21 cellular contexts compared by ENCODE assay signal in genomic region chr19:19651076-19651475, GRCh38. TPM values are rescaled to one million over a fixed set of nuclear protein-coding genes. Genes with fewer than 3 reads are reported as not detected.
DNase-seq lines count a peak whose midpoint lies in the region; TF ChIP-seq lines count a peak whose summit lies in the region.
"Had no signal": no experiment of that assay in that cellular context is flagged by ENCODE, and none has a peak within 500 bp of the region (broad histone marks: within the 10 kb centered on the region; RNA-seq: fewer than 3 reads in every experiment).

No MANE protein-coding gene starts in this region.

- no peak for TF ChIP-seq CTCF in dorsolateral prefrontal cortex (IDR thresholded peaks at IDR 0.05 in 54 of 56, conservative IDR thresholded peaks at IDR 0.05 in 2 of 56; ENCODE audit: low read depth in 1 of 56, partially characterized antibody in 56 of 56)

- H3K36me3 ChIP-seq in H7 (replicated peaks; ENCODE audit: control insufficient read depth, insufficient read depth, low read length): peaks cover 64% of the 10 kb centered on the region

- H3K27me3 ChIP-seq in H7 (ENCODE audit: control insufficient read depth, insufficient read depth, low read length) (no peaks in the 10 kb centered on the region), dorsolateral prefrontal cortex (no peaks in the 10 kb centered on the region)

- DNase-seq in 8988T: peak; percentile 15
- DNase-seq in H7: peak; percentile 38
- DNase-seq in dorsolateral prefrontal cortex: peak in 8 of 10 donors; percentile 41 to 73 (median 62)
- DNase-seq in midbrain (lab: John Stamatoyannopoulos, UW): peak; percentile 42
- no peak for DNase-seq in SKM-1 treated with dmso at 0.1 percent for 144 hours (lab: John Stamatoyannopoulos, UW; ENCODE audit: unreplicated experiment)
- DNase-seq in KG1 (lab: John Stamatoyannopoulos, UW): no peak
- DNase-seq in NCI-H2171 (lab: John Stamatoyannopoulos, UW): no peak
- DNase-seq in stimulated activated CD4-positive, alpha-beta T cell treated with anti-CD3 and anti-CD28 coated beads, Interleukin-12 subunit alpha, Interleukin-12 subunit beta, amount 100 ng/mL, for 4 hours: no peak
- DNase-seq: activated CD4-positive, alpha-beta T cell treated with anti-CD3 and anti-CD28 coated beads for 4 hours; CD4-positive, CD25-positive, alpha-beta regulatory T cell; DMS153; glutamatergic neuron; islet precursor cell; Karpas-422; mammary epithelial cell; NCI-H1105; NCI-H510A treated with DMSO at 0.1 percent for 48 hours; small intestine; stimulated activated CD4-positive, alpha-beta T cell treated with anti-CD3 and anti-CD28 coated beads, Interleukin-4, amount 100 ng/mL, for 1 hour; SW 1271 had no signal

- H3K27ac ChIP-seq in dorsolateral prefrontal cortex: peak overlapping the region in 48 of 59 donors; percentile 9 to 77 (median 58)
- H3K27ac ChIP-seq: parathyroid adenoma had no signal

- H3K4me3 ChIP-seq in H7 (ENCODE audit: insufficient read depth, low read depth, low read length) (no peak overlapping the region), dorsolateral prefrontal cortex (no peak overlapping the region)

- intact Hi-C loops in dorsolateral prefrontal cortex (cut with DNase I): no loop called here

RNA-seq across cellular contexts. Expression of gene GMIP, which starts 7.6 kb away (rescaled TPM):
- total RNA-seq in H7 (2014; rRNA removed; shearing (Covaris generic)): 6.6 and 6.7 TPM in 2 replicates
- total RNA-seq in dorsolateral prefrontal cortex: 10 to 100 TPM in 57 of 120 experiments, 1 to 10 TPM in 63; 5.0 to 20.2 (median 9.8) TPM

RNA-seq across cellular contexts. Expression of gene ATP13A1, which starts 12.4 kb away (rescaled TPM):
- total RNA-seq in H7 (2014; rRNA removed; shearing (Covaris generic)): 36.2 and 40.6 TPM in 2 replicates
- 100 to 1,000 TPM in 2 of 120 experiments, 10 to 100 TPM in 118; 45.7 to 107 (median 68.6) TPM for total RNA-seq in dorsolateral prefrontal cortex

RNA-seq across cellular contexts. Expression of gene ZNF101, which starts 17.6 kb away (rescaled TPM):
- total RNA-seq in H7 (2014; rRNA removed; shearing (Covaris generic)): 24.1 and 24.9 TPM in 2 replicates
- total RNA-seq in dorsolateral prefrontal cortex: 10 to 100 TPM in 24 of 120 experiments, 1 to 10 TPM in 96; 3.0 to 14.8 (median 7.9) TPM

RNA-seq across cellular contexts. Expression of gene LPAR2, which starts 23.1 kb away (rescaled TPM):
- total RNA-seq in H7 (2014; rRNA removed; shearing (Covaris generic)): 44.0 and 45.0 TPM in 2 replicates
- total RNA-seq in dorsolateral prefrontal cortex: 10 to 100 TPM in 31 of 120 experiments, 1 to 10 TPM in 89; 1.9 to 15.8 (median 8.2) TPM

RNA-seq across cellular contexts. Expression of gene PBX4, which starts 32.6 kb away (rescaled TPM):
- 0.94 and 2.7 TPM in 2 replicates for total RNA-seq in H7 (2014; rRNA removed; shearing (Covaris generic))
- total RNA-seq in dorsolateral prefrontal cortex: 1 to 10 TPM; 1.2 to 9.5 (median 4.3) TPM

Comparison
In these comparisons a context has a peak if more than half of its experiments do, and no peak if none do; other contexts are left out.
1. DNase-seq: peak in 8988T (single experiment), H7 (single experiment), dorsolateral prefrontal cortex (8 of 10) and midbrain (single experiment); none in SKM-1 treated with dmso at 0.1 percent for 144 hours (single experiment), KG1 (single experiment), NCI-H2171 (single experiment) and stimulated activated CD4-positive, alpha-beta T cell treated with anti-CD3 and anti-CD28 coated beads, Interleukin-12 subunit alpha, Interleukin-12 subunit beta, amount 100 ng/mL, for 4 hours (single experiment).